In genomic region chr2:101426808-101427207, GRCh38 we compare ENCODE assay signal across 10 cellular contexts. TPM values are rescaled to one million over a fixed set of nuclear protein-coding genes. Genes with fewer than 3 reads are reported as not detected.
"Had no signal": no experiment of that assay in that cellular context is flagged by ENCODE, and none has a peak within 500 bp of the region (broad histone marks: within the 10 kb centered on the region; RNA-seq: fewer than 3 reads in every experiment).

No MANE protein-coding gene starts in this region.

- H3K9me3 ChIP-seq: HAP-1 had no signal

- H3K27ac Mint-ChIP-seq: HFFc6 had no signal

- H3K36me3 ChIP-seq: HAP-1 had no signal

- H3K9ac ChIP-seq: GM23248 had no signal

- ATAC-seq: HCT116, K562 had no signal

- FAIRE-seq: K562 had no signal

- H2AFZ ChIP-seq: GM23248 had no signal

- H3K4me3 ChIP-seq: GM23248, HAP-1, K562 had no signal

- H3K4me1 ChIP-seq: HAP-1 had no signal

- H3K9me3 Mint-ChIP-seq: HFFc6 had no signal

- H3K4me3 Mint-ChIP-seq: HFFc6 had no signal

- DNase-seq: GM23248, GOT3, H7, HFFc6, IMR-90 had no signal

- H3K27ac ChIP-seq: GM23248, HL-60 had no signal

RNA-seq across cellular contexts. Expression of gene CREG2, which starts 39.5 kb away (rescaled TPM):
- total RNA-seq: H4, HFFc6, IMR-90, K562 had no signal
- polyA plus RNA-seq: K562 had no signal

RNA-seq across cellular contexts. Expression of gene RFX8, which starts 48.1 kb away (rescaled TPM):
- total RNA-seq: H4, H7, K562 had no signal
- polyA plus RNA-seq: K562 had no signal
